In genomic region chr6:87724994-87725811, GRCh38 we compare ENCODE assay signal across 11 cellular contexts. TPM values are rescaled to one million over a fixed set of nuclear protein-coding genes. Genes with fewer than 3 reads are reported as not detected.
DNase-seq lines count a peak whose midpoint lies in the region; ATAC-seq lines count a peak whose summit lies in the region.
"Had no signal": no experiment of that assay in that cellular context is flagged by ENCODE, and none has a peak within 500 bp of the region (broad histone marks: within the 10 kb centered on the region; RNA-seq: fewer than 3 reads in every experiment).

No MANE protein-coding gene starts in this region.

- POLR2A ChIA-PET in CD8-positive, alpha-beta memory T cell (lab: Charles Lee): interaction anchor here (0.7 kb wide), 1 partner anchor 1051 kb away, joined by 4 read pairs; no protein-coding TSS in a partner anchor

- H3K4me3 Mint-ChIP-seq in CD8-positive, alpha-beta memory T cell: peak overlapping the region in 5 of 7 donors; percentile 2 to 77 (median 55)
- peak overlapping the region; percentile 57 for H3K4me3 Mint-ChIP-seq in T-helper 17 cell
- H3K4me3 Mint-ChIP-seq: neural crest cell had no signal

- DNase-seq in CD8-positive, alpha-beta memory T cell: no peak
- DNase-seq in T-helper 17 cell (no peak), anterior cingulate cortex (lab: John Stamatoyannopoulos, UW) (no peak), DMS 273 (lab: John Stamatoyannopoulos, UW; ENCODE audit: unreplicated experiment) (no peak), NCI-H2029 treated with DMSO at 0.1 percent for 48 hours (lab: John Stamatoyannopoulos, UW) (no peak), NCI-H524 (lab: John Stamatoyannopoulos, UW) (no peak)

- CTCF ChIA-PET in CD8-positive, alpha-beta memory T cell (lab: Charles Lee): no interaction called here

- peaks cover 6% of the 10 kb centered on the region for H3K4me1 ChIP-seq in CD8-positive, alpha-beta memory T cell (ENCODE audit: insufficient read depth, low read length)

- H3K9me3 ChIP-seq in CD8-positive, alpha-beta memory T cell (ENCODE audit: low read length): no peaks in the 10 kb centered on the region
- no peaks in the 10 kb centered on the region for H3K9me3 ChIP-seq in T-helper 17 cell (ENCODE audit: control insufficient read depth, low read length, poor library complexity, severe bottlenecking)
- H3K9me3 ChIP-seq: gastroesophageal sphincter had no signal

- H3K36me3 ChIP-seq in CD8-positive, alpha-beta memory T cell (ENCODE audit: insufficient read depth, low read length): no peaks in the 10 kb centered on the region
- H3K36me3 ChIP-seq: gastroesophageal sphincter had no signal

- H3K36me3 Mint-ChIP-seq in CD8-positive, alpha-beta memory T cell: peaks cover 0 to 4% (median 0%) of the 10 kb centered on the region in 3 donors
- H3K36me3 Mint-ChIP-seq in T-helper 17 cell (ENCODE audit: low read depth): no peaks in the 10 kb centered on the region

- H3K27ac ChIP-seq in CD8-positive, alpha-beta memory T cell (ENCODE audit: low read depth, low read length): peak overlapping the region; percentile 12
- H3K27ac ChIP-seq: C4-2B, gastroesophageal sphincter had no signal

- H3K4me3 ChIP-seq in CD8-positive, alpha-beta memory T cell (ENCODE audit: low read length): no peak overlapping the region
- H3K4me3 ChIP-seq: gastroesophageal sphincter had no signal

- H3K4me1 Mint-ChIP-seq in CD8-positive, alpha-beta memory T cell: peaks cover 20 to 37% (median 29%) of the 10 kb centered on the region in 3 donors
- peaks cover 44% of the 10 kb centered on the region for H3K4me1 Mint-ChIP-seq in T-helper 17 cell

- no peaks in the 10 kb centered on the region for H3K27me3 Mint-ChIP-seq in CD8-positive, alpha-beta memory T cell
- H3K27me3 Mint-ChIP-seq in T-helper 17 cell: no peaks in the 10 kb centered on the region

- peaks cover 0 to 2% (median 0%) of the 10 kb centered on the region in 5 donors for H3K9me3 Mint-ChIP-seq in CD8-positive, alpha-beta memory T cell
- H3K9me3 Mint-ChIP-seq: neural crest cell had no signal

- peak; percentile 75 for ATAC-seq in GM19372 (IDR thresholded peaks at IDR 0.05; ENCODE audit: low read depth, unreplicated experiment)
- ATAC-seq in HG03025 (IDR thresholded peaks at IDR 0.05; ENCODE audit: low FRiP score, unreplicated experiment): peak; percentile 88
- ATAC-seq in T-helper 17 cell: peak; percentile 89
- ATAC-seq: gastroesophageal sphincter had no signal

- peak overlapping the region; percentile 12 to 82 (median 49) for H3K27ac Mint-ChIP-seq in CD8-positive, alpha-beta memory T cell
- peak overlapping the region; percentile 93 for H3K27ac Mint-ChIP-seq in T-helper 17 cell

- no peaks in the 10 kb centered on the region for H3K27me3 ChIP-seq in CD8-positive, alpha-beta memory T cell (ENCODE audit: insufficient read depth, low read length, poor library complexity, severe bottlenecking)
- H3K27me3 ChIP-seq: gastroesophageal sphincter had no signal

RNA-seq across cellular contexts. Expression of gene AKIRIN2, which starts 23.2 kb away (rescaled TPM):
- total RNA-seq in CD8-positive, alpha-beta memory T cell: 10 to 100 TPM; 47.3 to 49.3 TPM
- 55.6 TPM for polyA plus RNA-seq in CD8-positive, alpha-beta memory T cell
- 100 to 1,000 TPM; 114 to 128 TPM for total RNA-seq in T-helper 17 cell
